In genomic region chr19:48489608-48490216, GRCh38 we compare ENCODE assay signal across 1 cellular context.
TF ChIP-seq lines count a peak whose summit lies in the region.

No MANE protein-coding gene starts in this region.

TF ChIP-seq in A549, 52 proteins besides CTCF, POLR2A, EP300 and RAD21 (continued from another document):
- TF ChIP-seq ELK1 (IDR thresholded peaks at IDR 0.05; ENCODE audit: low read depth, low read length) (no peak), TP53 (CRISPR knock-in tag; IDR thresholded peaks at IDR 0.05) (no peak), RFX5 (IDR thresholded peaks at IDR 0.05) (no peak), HOXB13 (CRISPR knock-in tag; IDR thresholded peaks at IDR 0.05; ENCODE audit: low read depth) (no peak), ZNF302 (CRISPR knock-in tag; IDR thresholded peaks at IDR 0.05) (no peak), KDM5A (IDR thresholded peaks at IDR 0.05) (no peak), PBX3 (IDR thresholded peaks at IDR 0.05) (no peak)
